ENCODE assay signal across 1 cellular context in the genomic region with DNA sequence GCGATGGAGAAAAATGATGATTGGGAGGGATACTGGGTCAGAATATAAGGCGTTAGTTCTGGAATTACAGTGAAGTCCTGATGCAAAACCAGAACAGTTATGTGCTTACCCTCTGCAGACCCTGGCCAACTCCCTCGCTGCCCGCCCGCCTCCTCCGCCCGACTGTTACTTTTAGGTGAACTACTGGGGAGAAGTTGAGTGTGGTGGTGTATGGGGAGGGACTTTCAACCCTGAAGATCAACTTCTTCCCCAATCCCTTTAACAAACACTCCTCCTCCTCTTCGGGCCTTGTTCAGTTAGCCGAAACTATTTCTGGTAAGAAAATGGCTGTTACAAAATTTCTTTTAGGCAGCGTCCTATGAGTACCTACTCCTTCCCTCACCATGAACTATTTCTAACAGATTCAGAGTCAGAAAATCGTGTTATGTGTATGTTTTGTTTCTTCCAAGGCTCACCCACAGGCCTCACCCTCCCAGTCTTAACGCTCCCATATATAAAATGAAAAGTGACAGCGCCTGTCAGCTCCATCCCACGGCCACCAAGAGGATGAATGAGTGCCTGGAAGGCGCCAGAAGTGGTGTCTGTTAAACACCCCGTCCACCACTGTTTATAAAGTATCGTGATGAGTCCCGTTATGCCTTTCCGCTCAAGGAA.
TF ChIP-seq lines count a peak whose summit lies in the region.

No MANE protein-coding gene starts in this region.

TF ChIP-seq in K562, 482 proteins besides CTCF, POLR2A, EP300 and RAD21 (continued from another document):
- no peak for TF ChIP-seq ZNF644 (tag; IDR thresholded peaks at IDR 0.05; ENCODE audit: low read depth)
TF ChIP-seq in K562: peak in this region for 3.
